Comparison of ENCODE assay signal across 15 cellular contexts in the genomic region with DNA sequence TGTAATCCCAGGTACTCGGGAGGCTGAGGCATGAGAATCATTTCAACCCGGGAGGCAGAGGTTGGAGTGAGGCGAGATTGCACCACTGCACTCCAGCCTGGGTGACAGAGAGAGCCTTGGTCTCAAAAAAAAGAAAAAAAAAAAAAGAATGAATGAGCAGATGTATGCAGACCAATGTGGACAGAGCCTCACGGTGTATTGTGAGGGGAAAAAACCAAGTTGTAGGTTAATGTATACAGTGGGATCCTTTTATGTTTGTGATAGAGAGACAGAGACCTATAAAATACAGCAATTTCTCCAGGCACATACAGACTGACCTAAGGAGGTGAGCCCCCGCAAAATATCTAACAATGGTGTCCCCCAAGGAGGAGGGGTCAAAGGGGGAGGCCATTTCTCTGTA. TPM values are rescaled to one million over a fixed set of nuclear protein-coding genes. Genes with fewer than 3 reads are reported as not detected.
DNase-seq lines count a peak whose midpoint lies in the region; ATAC-seq, FAIRE-seq and TF ChIP-seq lines count a peak whose summit lies in the region.
"Had no signal": no experiment of that assay in that cellular context is flagged by ENCODE, and none has a peak within 500 bp of the region (broad histone marks: within the 10 kb centered on the region; RNA-seq: fewer than 3 reads in every experiment).

No MANE protein-coding gene starts in this region.

- no peak for TF ChIP-seq RAD21 in HepG2 (CRISPR knock-in tag; IDR thresholded peaks at IDR 0.05)

- H3K4me3 Mint-ChIP-seq in HFFc6 = no peak overlapping the region
- H3K4me3 Mint-ChIP-seq: nephron progenitor cell had no signal

- peaks cover 35% of the 10 kb centered on the region for H3K4me1 Mint-ChIP-seq in HFFc6 (ENCODE audit: low read depth)

- H3K9ac ChIP-seq in HepG2 (ENCODE audit: insufficient read depth, low read depth, low read length) = no peak overlapping the region

- DNase-seq in HFFc6 = no peak
- DNase-seq in ascending aorta (ENCODE audit: low spot score in 2 of 2) = no peak
- DNase-seq in HepG2 (ENCODE audit: low spot score) = no peak
- no peak for DNase-seq in stomach
- no peak for DNase-seq in DMS53 (lab: John Stamatoyannopoulos, UW)
- no peak for DNase-seq in activated CD4-positive, CD25-positive, alpha-beta regulatory T cell (lab: John Stamatoyannopoulos, UW)
- no peak for DNase-seq in HCEC 1CT
- no peak for DNase-seq in HuH-7.5 (ENCODE audit: low spot score)
- DNase-seq: activated CD8-positive, alpha-beta memory T cell treated with anti-CD3 and anti-CD28 coated beads, Interleukin-2, amount 50 U/mL, for 48 hours; activated gamma-delta T cell treated with Interleukin-2 at 50 U/mL for 16 hours; AML-193; NCI-H1694; NCI-H226; nephron progenitor cell had no signal

- no TSS peak for BruUV-seq in HepG2 (replicated peaks; lab: Mats Ljungman, UMichigan)

- H2AFZ ChIP-seq in HepG2 (ENCODE audit: low read length) = no peak overlapping the region

- H3K4me1 ChIP-seq in ascending aorta = peaks cover 13 to 41% of the 10 kb centered on the region in 2 donors
- peaks cover 16% of the 10 kb centered on the region for H3K4me1 ChIP-seq in HepG2 (ENCODE audit: insufficient read depth, low read length)
- H3K4me1 ChIP-seq in stomach = peaks cover 29 to 66% (median 44%) of the 10 kb centered on the region in 4 donors

- TF ChIP-seq CTCF in HFFc6 (IDR thresholded peaks at IDR 0.05) (no peak), ascending aorta (IDR thresholded peaks at IDR 0.05) (no peak), HepG2 (CRISPR knock-in tag; IDR thresholded peaks at IDR 0.05) (no peak), stomach (IDR thresholded peaks at IDR 0.05) (no peak)

- 93% methylated on average over 5 of the region's 5 CpGs for WGBS in HepG2 (ENCODE audit: low lambda C conversion rate)
- 91 to 96% (median 94%) methylated on average over 5 of the region's 5 CpGs for WGBS in stomach, 5 donors

- CTCF ChIA-PET in HepG2 (lab: Yijun Ruan, JAX; ENCODE audit: low intra/inter-chr PET ratio, low total read pairs) = no interaction called here

- intact Hi-C loops in ascending aorta (cut with DNase I) (loop anchor here (2.0 kb wide), 1 partner anchor 43 kb away; no protein-coding TSS in a partner anchor), HepG2 (cut with micrococcal nuclease; ENCODE audit: unreplicated experiment) (no loop called here), stomach (cut with DNase I; ENCODE audit: low total_unique reads) (no loop called here)

- H3K36me3 ChIP-seq in ascending aorta (peaks cover 39 to 43% of the 10 kb centered on the region in 2 donors), HepG2 (replicated peaks in 1 of 2; ENCODE audit: control insufficient read depth in 1 of 2, insufficient read depth in 2 of 2, low read length in 2 of 2) (peaks cover 12 to 19% of the 10 kb centered on the region in 2 experiments; a peak in 4 of 5 replicates), stomach (peaks cover 0 to 47% (median 37%) of the 10 kb centered on the region in 4 donors)

- H3K27me3 ChIP-seq in ascending aorta = no peaks in the 10 kb centered on the region
- H3K27me3 ChIP-seq in HepG2 (ENCODE audit: control insufficient read depth in 1 of 2, insufficient read depth in 2 of 2, low read length in 2 of 2) = no peaks in the 10 kb centered on the region
- no peaks in the 10 kb centered on the region for H3K27me3 ChIP-seq in stomach

- H3K79me2 ChIP-seq in HepG2 (ENCODE audit: insufficient read depth, low read length) = no peaks in the 10 kb centered on the region

- no peaks in the 10 kb centered on the region for H4K20me1 ChIP-seq in HepG2 (ENCODE audit: insufficient read depth, low read length)

- H3K36me3 Mint-ChIP-seq in HFFc6 (ENCODE audit: low read depth) = peaks cover 28% of the 10 kb centered on the region

- H3K9me3 Mint-ChIP-seq in HFFc6 = no peaks in the 10 kb centered on the region
- H3K9me3 Mint-ChIP-seq: nephron progenitor cell had no signal

- no peak for TF ChIP-seq POLR2A in HepG2 (IDR thresholded peaks at IDR 0.05; ENCODE audit: insufficient read depth in 1 of 2, low read depth in 2 of 2, low read length in 2 of 2)
- TF ChIP-seq POLR2A in stomach (IDR thresholded peaks at IDR 0.05) = no peak

- no peak overlapping the region for H3K4me2 ChIP-seq in HepG2 (ENCODE audit: low read depth, low read length)

- in situ Hi-C loops in HepG2 (cut with HindIII; ENCODE audit: extremely low pct_ligation_motif_present, low pct_unique_long_range_greater_than_20kb) = no loop called here

- no peaks in the 10 kb centered on the region; the same call in none of the 2 replicates for H3K27me3 Mint-ChIP-seq in HFFc6 (ENCODE audit: insufficient read depth)

- H3K9me3 ChIP-seq in ascending aorta (no peaks in the 10 kb centered on the region), HepG2 (ENCODE audit: low read length) (no peaks in the 10 kb centered on the region), stomach (no peaks in the 10 kb centered on the region)

- H3K27ac Mint-ChIP-seq in HFFc6 = 0 out of 2 replicates have a peak overlapping the region, but pooled peaks have one; percentile 72

- TF ChIP-seq EP300 in HepG2 (IDR thresholded peaks at IDR 0.05; ENCODE audit: low read depth in 2 of 2, low read length in 2 of 2) = no peak
- TF ChIP-seq EP300 in HepG2 (CRISPR knock-in tag; IDR thresholded peaks at IDR 0.05; ENCODE audit: borderline replicate concordance) = no peak
- no peak for TF ChIP-seq EP300 in stomach (IDR thresholded peaks at IDR 0.05)

- H3K27ac ChIP-seq in ascending aorta (peak overlapping the region; percentile 88 to 89), HepG2 (ENCODE audit: extremely low read length, insufficient read depth, low read length) (no peak overlapping the region), stomach (peak overlapping the region in 4 of 5 donors; percentile 75 to 85 (median 84))

- no peak overlapping the region for H3K4me3 ChIP-seq in ascending aorta
- no peak overlapping the region for H3K4me3 ChIP-seq in HepG2 (replicated peaks in 1 of 3; ENCODE audit: insufficient read depth in 1 of 3, low read depth in 2 of 3, low read length in 3 of 3)
- no peak overlapping the region for H3K4me3 ChIP-seq in stomach

- ATAC-seq in HepG2 = no peak

- FAIRE-seq in HepG2 (lab: Jason Lieb, UNC) = no peak
- FAIRE-seq: frontal cortex had no signal

- POLR2A ChIA-PET in HepG2 (lab: Yijun Ruan, JAX) = interaction anchor here (2.2 kb wide), 1 partner anchor 10 kb away, joined by 14 read pairs; no protein-coding TSS in a partner anchor

TF ChIP-seq in HepG2, 621 proteins besides CTCF, POLR2A, EP300 and RAD21:
- TF ChIP-seq ZKSCAN5 (CRISPR knock-in tag; IDR thresholded peaks at IDR 0.05) = no peak
- TF ChIP-seq, protein P1, sequence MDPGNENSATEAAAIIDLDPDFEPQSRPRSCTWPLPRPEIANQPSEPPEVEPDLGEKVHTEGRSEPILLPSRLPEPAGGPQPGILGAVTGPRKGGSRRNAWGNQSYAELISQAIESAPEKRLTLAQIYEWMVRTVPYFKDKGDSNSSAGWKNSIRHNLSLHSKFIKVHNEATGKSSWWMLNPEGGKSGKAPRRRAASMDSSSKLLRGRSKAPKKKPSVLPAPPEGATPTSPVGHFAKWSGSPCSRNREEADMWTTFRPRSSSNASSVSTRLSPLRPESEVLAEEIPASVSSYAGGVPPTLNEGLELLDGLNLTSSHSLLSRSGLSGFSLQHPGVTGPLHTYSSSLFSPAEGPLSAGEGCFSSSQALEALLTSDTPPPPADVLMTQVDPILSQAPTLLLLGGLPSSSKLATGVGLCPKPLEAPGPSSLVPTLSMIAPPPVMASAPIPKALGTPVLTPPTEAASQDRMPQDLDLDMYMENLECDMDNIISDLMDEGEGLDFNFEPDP (CRISPR knock-in tag; conservative IDR thresholded peaks at IDR 0.05) = 0 out of 2 replicates have a peak, but pooled peaks have one; percentile 34
TF ChIP-seq in HepG2: peak in this region for 1.

RNA-seq across cellular contexts. Expression of a gene that starts 11.7 kb away (rescaled TPM):
- total RNA-seq in HFFc6 (2021; fragmentation: NEBNext Ultra II Directional; extraction: Animal tissue kit (Norgen Biotek cat#: 25700)) = 100 to 1,000 TPM in 5 of 6 experiments, 10 to 100 TPM in 1; 99.6 to 430 (median 111) TPM
- 529 TPM for total RNA-seq in ascending aorta
- total RNA-seq in HepG2 (2016; rRNA removed; fragmentation: Illumina TruSeq; extraction: Trizol) = 4.2 and 4.5 TPM in 2 replicates
- 0.61 and 0.88 TPM in 2 replicates for total RNA-seq in HepG2 (2016; cell fraction: cytosol; rRNA removed; fragmentation: Illumina TruSeq; extraction: Trizol; ENCODE audit: low read depth)
- total RNA-seq in HepG2 (2016; cell fraction: insoluble cytoplasmic fraction; rRNA removed; fragmentation: Illumina TruSeq; extraction: Trizol) = 3.3 and 4.3 TPM in 2 replicates
- 2.1 and 2.3 TPM in 2 replicates for total RNA-seq in HepG2 (2016; cell fraction: membrane; rRNA removed; fragmentation: Illumina TruSeq; extraction: Trizol)
- 4.3 and 4.5 TPM in 2 replicates for total RNA-seq in HepG2 (2016; cell fraction: nucleus; rRNA removed; fragmentation: Illumina TruSeq; extraction: Trizol)
- polyA plus RNA-seq in HepG2 (2011; rRNA removed) = 46.4 and 52.3 TPM in 2 replicates
- 39.7 and 45.8 TPM in 2 replicates for polyA plus RNA-seq in HepG2 (2011; cell fraction: cytosol; rRNA removed)
- polyA plus RNA-seq in HepG2 (2011; cell fraction: nucleus; rRNA removed) = 48.4 and 54.8 TPM in 2 replicates
- polyA plus RNA-seq in HepG2 (2012) = 14.4 and 32.4 TPM in 2 replicates
- polyA plus RNA-seq in HepG2 (2016; cell fraction: cytosol; fragmentation: Illumina TruSeq; extraction: Trizol; ENCODE audit: low read depth) = 1.5 and 1.8 TPM in 2 replicates
- 5.3 and 7.5 TPM in 2 replicates for polyA plus RNA-seq in HepG2 (2016; cell fraction: insoluble cytoplasmic fraction; fragmentation: Illumina TruSeq; extraction: Trizol; ENCODE audit: low read depth)
- polyA plus RNA-seq in HepG2 (2016; cell fraction: membrane; fragmentation: Illumina TruSeq; extraction: Trizol; ENCODE audit: low read depth) = 2.5 TPM in 2 replicates
- 7.7 and 9.8 TPM in 2 replicates for polyA plus RNA-seq in HepG2 (2016; cell fraction: nucleus; fragmentation: Illumina TruSeq; extraction: Trizol; ENCODE audit: insufficient read depth, low read depth)
- polyA minus RNA-seq in HepG2 (2011; rRNA and poly(A)+ RNA removed; ENCODE audit: low replicate concordance) = 39.1 and 112 TPM in 2 replicates
- 43.5 and 48.8 TPM in 2 replicates for polyA minus RNA-seq in HepG2 (2011; cell fraction: cytosol; rRNA and poly(A)+ RNA removed)
- polyA minus RNA-seq in HepG2 (2011; cell fraction: nucleus; rRNA and poly(A)+ RNA removed) = 26.7 and 32.2 TPM in 2 replicates
- 100 to 1,000 TPM in 1 of 5 donors, 10 to 100 TPM in 4; 27.8 to 195 (median 44.3) TPM for total RNA-seq in stomach
- 10 to 100 TPM; 16.2 to 28.0 (median 25.1) TPM for polyA plus RNA-seq in stomach
